In genomic region chr16:35431829-35432663, GRCh38 we compare ENCODE assay signal across 8 cellular contexts.
DNase-seq lines count a peak whose midpoint lies in the region; ATAC-seq, FAIRE-seq and TF ChIP-seq lines count a peak whose summit lies in the region.

No MANE protein-coding gene starts in this region.

- no peaks in the 10 kb centered on the region for H3K4me1 Mint-ChIP-seq in activated T-cell treated with anti-CD3 and anti-CD28 coated beads, Interleukin-2, amount 50 U/mL, for 72 hours (ENCODE audit: low read depth)
- no peaks in the 10 kb centered on the region for H3K4me1 Mint-ChIP-seq in activated T-cell treated with anti-CD3 and anti-CD28 coated beads, Interleukin-2, amount 50 U/mL, for 24 hours (ENCODE audit: low read depth)
- H3K4me1 Mint-ChIP-seq in stimulated activated naive B cell treated with anti-CD40 and anti-IgM and Interleukin-4, amounts not matched to agents 10 μg/mL and 1 μg/mL and 100 μg/mL, for 72 hours: no peaks in the 10 kb centered on the region

- no peak overlapping the region for H2AFZ ChIP-seq in Loucy (ENCODE audit: low read length)

- H3K4me3 ChIP-seq in Loucy (ENCODE audit: low read length, poor library complexity, severe bottlenecking): no peak overlapping the region
- no peak overlapping the region for H3K4me3 ChIP-seq in choroid plexus epithelial cell (ENCODE audit: low read depth, low read length)

- H4K20me1 ChIP-seq in Loucy (ENCODE audit: insufficient read depth, low read length, poor library complexity, severe bottlenecking): no peaks in the 10 kb centered on the region

- H3K9me3 ChIP-seq in Loucy (ENCODE audit: insufficient read depth, low read depth, low read length): no peaks in the 10 kb centered on the region

- H3K4me3 Mint-ChIP-seq in activated T-cell treated with anti-CD3 and anti-CD28 coated beads, Interleukin-2, amount 50 U/mL, for 72 hours: no peak overlapping the region
- H3K4me3 Mint-ChIP-seq in activated T-cell treated with anti-CD3 and anti-CD28 coated beads, Interleukin-2, amount 50 U/mL, for 24 hours: no peak overlapping the region
- no peak overlapping the region for H3K4me3 Mint-ChIP-seq in stimulated activated naive B cell treated with anti-CD40 and anti-IgM and Interleukin-4, amounts not matched to agents 10 μg/mL and 1 μg/mL and 100 μg/mL, for 72 hours

- H3F3A ChIP-seq in Loucy (ENCODE audit: low read depth): no peaks in the 10 kb centered on the region

- TF ChIP-seq POLR2A in GM12891 (IDR thresholded peaks at IDR 0.05; ENCODE audit: low read depth, low read length): no peak

- H3K9ac ChIP-seq in Loucy (ENCODE audit: low read depth, low read length, poor library complexity, severe bottlenecking): no peak overlapping the region

- ATAC-seq in activated T-cell treated with anti-CD3 and anti-CD28 coated beads, Interleukin-2, amount 50 U/mL, for 72 hours (replicated peaks in 1 of 2): no peak
- peak; percentile 44 to 46 for ATAC-seq in stimulated activated naive B cell treated with anti-CD40 and anti-IgM and Interleukin-4, amounts not matched to agents 10 μg/mL and 1 μg/mL and 100 μg/mL, for 72 hours (replicated peaks)
- no peak for ATAC-seq in HG03175 (IDR thresholded peaks at IDR 0.05; ENCODE audit: unreplicated experiment)

- no peak overlapping the region for H3K4me2 ChIP-seq in Loucy (ENCODE audit: low read depth, low read length, poor library complexity, severe bottlenecking)

- no peaks in the 10 kb centered on the region for H3K27me3 Mint-ChIP-seq in activated T-cell treated with anti-CD3 and anti-CD28 coated beads, Interleukin-2, amount 50 U/mL, for 72 hours (ENCODE audit: low read depth)
- H3K27me3 Mint-ChIP-seq in activated T-cell treated with anti-CD3 and anti-CD28 coated beads, Interleukin-2, amount 50 U/mL, for 24 hours: no peaks in the 10 kb centered on the region
- H3K27me3 Mint-ChIP-seq in stimulated activated naive B cell treated with anti-CD40 and anti-IgM and Interleukin-4, amounts not matched to agents 10 μg/mL and 1 μg/mL and 100 μg/mL, for 72 hours: no peaks in the 10 kb centered on the region

- no peaks in the 10 kb centered on the region for H3K36me3 Mint-ChIP-seq in activated T-cell treated with anti-CD3 and anti-CD28 coated beads, Interleukin-2, amount 50 U/mL, for 72 hours (ENCODE audit: insufficient read depth in 2 of 2)
- no peaks in the 10 kb centered on the region for H3K36me3 Mint-ChIP-seq in activated T-cell treated with anti-CD3 and anti-CD28 coated beads, Interleukin-2, amount 50 U/mL, for 24 hours (ENCODE audit: low read depth)
- no peaks in the 10 kb centered on the region for H3K36me3 Mint-ChIP-seq in stimulated activated naive B cell treated with anti-CD40 and anti-IgM and Interleukin-4, amounts not matched to agents 10 μg/mL and 1 μg/mL and 100 μg/mL, for 72 hours

- H3K27me3 ChIP-seq in Loucy (ENCODE audit: insufficient read depth, low read length, poor library complexity, severe bottlenecking): no peaks in the 10 kb centered on the region

- peak; percentile 9 for DNase-seq in activated T-cell treated with anti-CD3 and anti-CD28 coated beads, Interleukin-2, amount 50 U/mL, for 72 hours
- DNase-seq in activated T-cell treated with anti-CD3 and anti-CD28 coated beads, Interleukin-2, amount 50 U/mL, for 24 hours: no peak
- DNase-seq in choroid plexus epithelial cell (ENCODE audit: low read depth): no peak
- DNase-seq in stimulated activated naive B cell treated with anti-CD40 and anti-IgM and Interleukin-4, amounts not matched to agents 10 μg/mL and 1 μg/mL and 100 μg/mL, for 72 hours: no peak
- no peak for DNase-seq in HTR-8/SVneo (ENCODE audit: insufficient read length, low spot score)
- no peak for DNase-seq in GM12891 (ENCODE audit: insufficient read length, low spot score)

- H3K36me3 ChIP-seq in Loucy (ENCODE audit: insufficient read depth, low read length): no peaks in the 10 kb centered on the region

- no peaks in the 10 kb centered on the region for H3K9me2 ChIP-seq in Loucy (replicated peaks; ENCODE audit: low read depth, low read length)

- TF ChIP-seq CTCF in Loucy (conservative IDR thresholded peaks at IDR 0.05; ENCODE audit: low read length) (peak; percentile 82), choroid plexus epithelial cell (conservative IDR thresholded peaks at IDR 0.05; ENCODE audit: low read depth, low read length) (peak; percentile 26)

- no peaks in the 10 kb centered on the region for H3K79me2 ChIP-seq in Loucy (ENCODE audit: insufficient read depth, low read length)

- no peak for FAIRE-seq in HTR-8/SVneo (lab: Jason Lieb, UNC)
- no peak for FAIRE-seq in GM12891 (lab: Jason Lieb, UNC)

- H3K27ac Mint-ChIP-seq in activated T-cell treated with anti-CD3 and anti-CD28 coated beads, Interleukin-2, amount 50 U/mL, for 72 hours: no peak overlapping the region
- H3K27ac Mint-ChIP-seq in activated T-cell treated with anti-CD3 and anti-CD28 coated beads, Interleukin-2, amount 50 U/mL, for 24 hours: no peak overlapping the region
- no peak overlapping the region for H3K27ac Mint-ChIP-seq in stimulated activated naive B cell treated with anti-CD40 and anti-IgM and Interleukin-4, amounts not matched to agents 10 μg/mL and 1 μg/mL and 100 μg/mL, for 72 hours

- peaks cover 8 to 19% of the 10 kb centered on the region in 2 donors for H3K9me3 Mint-ChIP-seq in activated T-cell treated with anti-CD3 and anti-CD28 coated beads, Interleukin-2, amount 50 U/mL, for 72 hours
- H3K9me3 Mint-ChIP-seq in activated T-cell treated with anti-CD3 and anti-CD28 coated beads, Interleukin-2, amount 50 U/mL, for 24 hours: peaks cover 40% of the 10 kb centered on the region
- H3K9me3 Mint-ChIP-seq in stimulated activated naive B cell treated with anti-CD40 and anti-IgM and Interleukin-4, amounts not matched to agents 10 μg/mL and 1 μg/mL and 100 μg/mL, for 72 hours: peaks cover 4 to 16% of the 10 kb centered on the region in 2 donors

- H3K4me1 ChIP-seq in Loucy (ENCODE audit: insufficient read depth, low read length, poor library complexity, severe bottlenecking): no peaks in the 10 kb centered on the region

TF ChIP-seq in GM12891, 5 proteins besides CTCF, POLR2A, EP300 and RAD21:
- TF ChIP-seq TAF1 (IDR thresholded peaks at IDR 0.05; ENCODE audit: low read depth, low read length): no peak
- no peak for TF ChIP-seq POU2F2 (IDR thresholded peaks at IDR 0.05; ENCODE audit: low read depth, low read length)
- TF ChIP-seq POLR2AphosphoS5 (IDR thresholded peaks at IDR 0.05; ENCODE audit: low read depth, low read length): no peak
- no peak for TF ChIP-seq SPI1 (IDR thresholded peaks at IDR 0.05; ENCODE audit: low read depth, low read length)
- TF ChIP-seq PAX5 (IDR thresholded peaks at IDR 0.05; ENCODE audit: insufficient read depth, low read length, severe bottlenecking): no peak

Comparison
In these comparisons a context has a peak if more than half of its experiments do, and no peak if none do; other contexts are left out.
1. DNase-seq: peak in activated T-cell treated with anti-CD3 and anti-CD28 coated beads, Interleukin-2, amount 50 U/mL, for 72 hours (2 of 2); none in activated T-cell treated with anti-CD3 and anti-CD28 coated beads, Interleukin-2, amount 50 U/mL, for 24 hours (single experiment), choroid plexus epithelial cell (single experiment), stimulated activated naive B cell treated with anti-CD40 and anti-IgM and Interleukin-4, amounts not matched to agents 10 μg/mL and 1 μg/mL and 100 μg/mL, for 72 hours (single experiment), HTR-8/SVneo (single experiment) and GM12891 (single experiment).
2. ATAC-seq: peak in stimulated activated naive B cell treated with anti-CD40 and anti-IgM and Interleukin-4, amounts not matched to agents 10 μg/mL and 1 μg/mL and 100 μg/mL, for 72 hours (2 of 2); none in activated T-cell treated with anti-CD3 and anti-CD28 coated beads, Interleukin-2, amount 50 U/mL, for 72 hours (0 of 2) and HG03175 (single experiment).